ENCODE assay signal across 17 cellular contexts in the genomic region with DNA sequence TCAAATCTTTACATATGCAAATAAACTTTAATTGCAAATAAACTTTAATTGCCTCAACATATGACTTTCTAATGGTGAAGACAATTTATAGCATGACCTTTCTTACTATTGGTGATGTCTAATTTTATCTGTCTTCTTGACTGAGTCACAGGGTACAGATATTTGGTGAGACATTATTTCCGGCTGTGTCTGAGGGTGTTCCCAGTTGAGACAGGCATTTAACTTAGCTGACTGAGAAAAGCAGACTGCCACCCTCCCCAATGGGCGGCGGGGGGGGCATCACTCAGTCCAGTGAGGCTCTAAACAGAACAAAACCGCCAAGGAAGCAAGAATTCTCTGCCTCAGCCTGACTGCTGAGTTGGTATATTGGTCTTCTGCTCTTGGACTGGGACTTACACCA.
A peak's percentile ranks its signal among the peaks of the same experiment; 100 is the strongest.
DNase-seq lines count a peak whose midpoint lies in the region; ATAC-seq, FAIRE-seq and TF ChIP-seq lines count a peak whose summit lies in the region.
"Had no signal": no experiment of that assay in that cellular context is flagged by ENCODE, and none has a peak within 500 bp of the region (broad histone marks: within the 10 kb centered on the region; RNA-seq: fewer than 3 reads in every experiment).

No MANE protein-coding gene starts in this region.

- no peak for DNase-seq in activated CD4-positive, CD25-positive, alpha-beta regulatory T cell treated with anti-CD3 and anti-CD28 coated beads, Interleukin-2, amount 50 U/mL, for 72 hours
- peak; percentile 33 for DNase-seq in A172 (ENCODE audit: low spot score)
- DNase-seq in RKO (ENCODE audit: low spot score) = peak; percentile 24
- DNase-seq in foreskin keratinocyte = peak in 1 of 2 donors; percentile 33
- DNase-seq in GM12892 (ENCODE audit: insufficient read length) = no peak
- DNase-seq in SKM-1 (lab: John Stamatoyannopoulos, UW; ENCODE audit: unreplicated experiment) = no peak
- no peak for DNase-seq in cerebellar nuclear complex (lab: John Stamatoyannopoulos, UW)
- DNase-seq: activated CD4-positive, alpha-beta memory T cell treated with anti-CD3 and anti-CD28 coated beads for 36 hours; activated gamma-delta T cell; heart right ventricle; midbrain; NCI-H1694 treated with DMSO at 0.1 percent for 48 hours; NCI-H446 treated with DMSO at 0.1 percent for 48 hours; SHP77; upper lobe of right lung had no signal

- peak; percentile 82 to 83 for ATAC-seq in activated CD4-positive, CD25-positive, alpha-beta regulatory T cell treated with anti-CD3 and anti-CD28 coated beads, Interleukin-2, amount 50 U/mL, for 24 hours
- ATAC-seq in foreskin keratinocyte = peak; percentile 35
- ATAC-seq: upper lobe of right lung had no signal

- no peak for TF ChIP-seq CTCF in foreskin keratinocyte (conservative IDR thresholded peaks at IDR 0.05)

- no peak for FAIRE-seq in GM12892 (lab: Jason Lieb, UNC)

- H3K4me1 ChIP-seq in foreskin keratinocyte = peaks cover 33% of the 10 kb centered on the region

- no peak overlapping the region for H3K27ac ChIP-seq in foreskin keratinocyte
- H3K27ac ChIP-seq: C4-2B, heart right ventricle, upper lobe of right lung had no signal

- no peak for TF ChIP-seq POLR2A in GM12892 (IDR thresholded peaks at IDR 0.05; ENCODE audit: low read depth, low read length)

- no peaks in the 10 kb centered on the region for H3K27me3 ChIP-seq in foreskin keratinocyte
- H3K27me3 ChIP-seq: heart right ventricle, upper lobe of right lung had no signal

Comparison
In these comparisons a context has a peak if more than half of its experiments do, and no peak if none do; other contexts are left out.
1. DNase-seq: peak in A172 (single experiment) and RKO (single experiment); none in activated CD4-positive, CD25-positive, alpha-beta regulatory T cell treated with anti-CD3 and anti-CD28 coated beads, Interleukin-2, amount 50 U/mL, for 72 hours (single experiment), GM12892 (single experiment), SKM-1 (single experiment) and cerebellar nuclear complex (0 of 2).